In the genomic region with DNA sequence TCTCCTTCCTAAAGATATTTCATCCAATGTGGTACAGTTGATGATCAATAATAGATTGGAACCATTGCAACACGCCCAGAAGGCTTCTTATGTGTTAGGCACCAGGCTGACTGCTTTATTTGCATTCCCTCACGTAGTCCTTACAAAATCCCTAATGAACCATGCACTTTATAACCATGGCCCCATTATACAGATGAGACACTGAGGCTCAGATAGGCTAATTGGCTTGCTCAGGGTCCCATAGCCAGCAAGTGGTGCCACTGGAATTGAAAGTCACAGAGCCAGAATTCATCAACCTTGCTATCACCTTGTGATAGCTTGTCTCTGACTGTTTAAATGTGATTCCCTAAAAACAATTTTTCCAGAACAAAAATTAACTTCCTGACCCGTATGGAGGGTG, we compare ENCODE assay signal across 24 cellular contexts.
"Had no signal": no experiment of that assay in that cellular context is flagged by ENCODE, and none has a peak within 500 bp of the region (broad histone marks: within the 10 kb centered on the region; RNA-seq: fewer than 3 reads in every experiment).

No MANE protein-coding gene starts in this region.

- FAIRE-seq: bronchial epithelial cell had no signal

- H3K4me1 ChIP-seq: foreskin keratinocyte, lower lobe of right lung, parathyroid adenoma, thyroid gland had no signal

- H3K27me3 ChIP-seq: foreskin keratinocyte, thyroid gland had no signal

- ATAC-seq: foreskin keratinocyte; lower lobe of right lung; sciatic nerve; stimulated activated naive B cell treated with anti-CD40 and anti-IgM and Interleukin-4, amounts not matched to agents 10 μg/mL and 1 μg/mL and 100 μg/mL, for 72 hours had no signal

- H3K9me3 ChIP-seq: lower lobe of right lung, thyroid gland had no signal

- H3K4me3 ChIP-seq: lower lobe of right lung, thyroid gland had no signal

- H3K36me3 ChIP-seq: lower lobe of right lung, thyroid gland had no signal

- H2AFZ ChIP-seq: parathyroid adenoma had no signal

- DNase-seq: activated CD4-positive, alpha-beta T cell treated with anti-CD3 and anti-CD28 coated beads, Interleukin-2, amount 50 U/mL, for 1 hour; activated CD4-positive, CD25-positive, alpha-beta regulatory T cell treated with anti-CD3 and anti-CD28 coated beads, Interleukin-2, amount 50 U/mL, for 72 hours; activated CD8-positive, alpha-beta memory T cell treated with anti-CD3 and anti-CD28 coated beads for 24 hours; activated CD8-positive, alpha-beta memory T cell treated with anti-CD3 and anti-CD28 coated beads, Interleukin-2, amount 50 U/mL, for 48 hours; activated effector memory CD4-positive, alpha-beta T cell treated with Interleukin-2 at 50 U/mL for 16 hours; activated naive CD4-positive, alpha-beta T cell treated with anti-CD3 and anti-CD28 coated beads, Interleukin-2, amount 10 ng/mL, durations not matched to agents 7 days and 5 days; activated T-cell treated with anti-CD3 and anti-CD28 coated beads, Interleukin-2, amount 50 U/mL, for 48 hours; aorta; cerebellar nuclear complex; effector memory CD4-positive, alpha-beta T cell; glutamatergic neuron; hypothalamus; islet precursor cell; lower lobe of right lung; midbrain; naive B cell; stimulated activated naive B cell treated with anti-CD40 and anti-IgM and Interleukin-4, amounts not matched to agents 10 μg/mL and 1 μg/mL and 100 μg/mL, for 72 hours; T-helper 2 cell; thyroid gland had no signal

- H3K9ac ChIP-seq: parathyroid adenoma had no signal

- H3K27ac ChIP-seq: foreskin keratinocyte, lower lobe of right lung, parathyroid adenoma, thyroid gland, VCaP had no signal

- H3K79me2 ChIP-seq: parathyroid adenoma had no signal
